Comparison of ENCODE assay signal across 8 cellular contexts in genomic region chr19:57830071-57830602, GRCh38. TPM values are rescaled to one million over a fixed set of nuclear protein-coding genes. Genes with fewer than 3 reads are reported as not detected.
A peak's percentile ranks its signal among the peaks of the same experiment; 100 is the strongest.
DNase-seq lines count a peak whose midpoint lies in the region; ATAC-seq and TF ChIP-seq lines count a peak whose summit lies in the region.

Gene ZNF587B, plus strand, starts transcription at chr19:57830299. Its CDS starts 230 bp downstream, at chr19:57830529.

- H3K27me3 Mint-ChIP-seq in Caco-2 (ENCODE audit: insufficient read depth, unreplicated experiment) = no peaks in the 10 kb centered on the region
- no peaks in the 10 kb centered on the region for H3K27me3 Mint-ChIP-seq in activated naive CD8-positive, alpha-beta T cell treated with anti-CD3 and anti-CD28 coated beads, Interleukin-2, amount 10 ng/mL, durations not matched to agents 7 days and 5 days

- intact Hi-C loops in Caco-2 (cut with micrococcal nuclease; ENCODE audit: unreplicated experiment) = no loop called here
- intact Hi-C loops in Right ventricle myocardium superior (cut with DNase I) = no loop called here

- peak within 1 kb of the TSS; percentile 34 for H3K4me3 Mint-ChIP-seq in Caco-2 (ENCODE audit: unreplicated experiment)
- H3K4me3 Mint-ChIP-seq in activated naive CD8-positive, alpha-beta T cell treated with anti-CD3 and anti-CD28 coated beads, Interleukin-2, amount 10 ng/mL, durations not matched to agents 7 days and 5 days = peak within 1 kb of the TSS; percentile 64

- POLR2A ChIA-PET in Caco-2 (lab: Charles Lee) = no interaction called here
- POLR2A ChIA-PET in activated naive CD8-positive, alpha-beta T cell treated with anti-CD3 and anti-CD28 coated beads, Interleukin-2, amount 10 ng/mL, durations not matched to agents 7 days and 5 days (lab: Charles Lee) = interaction anchor here (2.0 kb wide), 1 partner anchor 11 kb away, joined by 5 read pairs; no protein-coding TSS in a partner anchor

- H3K36me3 Mint-ChIP-seq in Caco-2 (ENCODE audit: insufficient read depth, unreplicated experiment) = peaks cover 72% of the 10 kb centered on the region
- peaks cover 32% of the 10 kb centered on the region for H3K36me3 Mint-ChIP-seq in activated naive CD8-positive, alpha-beta T cell treated with anti-CD3 and anti-CD28 coated beads, Interleukin-2, amount 10 ng/mL, durations not matched to agents 7 days and 5 days

- CTCF ChIA-PET in Caco-2 (lab: Charles Lee) = interaction anchor here (1.1 to 1.2 kb wide), 2 partner anchors 11 kb away, joined by 4 to 5 read pairs; no protein-coding TSS in a partner anchor

- H3K27me3 ChIP-seq in Caco-2 (replicated peaks; ENCODE audit: control insufficient read depth, insufficient read depth, low read length) (no peaks in the 10 kb centered on the region), neuron (ENCODE audit: insufficient read depth, low read length) (no peaks in the 10 kb centered on the region)

- H3K36me3 ChIP-seq in Caco-2 (ENCODE audit: control insufficient read depth, insufficient read depth, low read length) (no peaks in the 10 kb centered on the region), neuron (ENCODE audit: insufficient read depth, low read length) (peaks cover 11% of the 10 kb centered on the region)

- BruUV-seq in Caco-2 (replicated peaks; lab: Mats Ljungman, UMichigan) = no TSS peak

- peaks cover 36% of the 10 kb centered on the region for H3K4me1 Mint-ChIP-seq in Caco-2 (ENCODE audit: low read depth, unreplicated experiment)
- H3K4me1 Mint-ChIP-seq in activated naive CD8-positive, alpha-beta T cell treated with anti-CD3 and anti-CD28 coated beads, Interleukin-2, amount 10 ng/mL, durations not matched to agents 7 days and 5 days = peaks cover 10% of the 10 kb centered on the region

- DNase-seq in Caco-2 (peak; percentile 79 to 81), NCI-H226 (peak; percentile 61), Right ventricle myocardium superior (peak; percentile 86), SHP77 (lab: John Stamatoyannopoulos, UW) (no peak)
- peak; percentile 51 for DNase-seq in activated naive CD8-positive, alpha-beta T cell treated with anti-CD3 and anti-CD28 coated beads, Interleukin-2, amount 10 ng/mL, durations not matched to agents 7 days and 5 days

- peak; percentile 58 for ATAC-seq in activated naive CD8-positive, alpha-beta T cell treated with anti-CD3 and anti-CD28 coated beads, Interleukin-2, amount 10 ng/mL, durations not matched to agents 7 days and 5 days (ENCODE audit: low read depth)
- ATAC-seq in Right ventricle myocardium superior (ENCODE audit: poor library complexity) (peak; percentile 92), HG02642 (IDR thresholded peaks at IDR 0.05; ENCODE audit: poor library complexity, unreplicated experiment) (no peak), HG03159 (IDR thresholded peaks at IDR 0.05; ENCODE audit: unreplicated experiment) (no peak)

- H3K4me3 ChIP-seq in Caco-2 (ENCODE audit: low read depth, low read length) (0 out of 2 replicates have a peak within 1 kb of the TSS, but pooled peaks have one; percentile 2), neuron (ENCODE audit: low read length) (peak within 1 kb of the TSS; percentile 50)

- H3K27ac Mint-ChIP-seq in Caco-2 (ENCODE audit: unreplicated experiment) = peak within 1 kb of the TSS; percentile 77
- H3K27ac Mint-ChIP-seq in activated naive CD8-positive, alpha-beta T cell treated with anti-CD3 and anti-CD28 coated beads, Interleukin-2, amount 10 ng/mL, durations not matched to agents 7 days and 5 days = peak within 1 kb of the TSS; percentile 25

- H3K4me1 ChIP-seq in Caco-2 (peaks cover 40% of the 10 kb centered on the region), neuron (ENCODE audit: insufficient read depth, low read length) (no peaks in the 10 kb centered on the region)

- TF ChIP-seq CTCF in Caco-2 (IDR thresholded peaks at IDR 0.05; ENCODE audit: insufficient read depth in 1 of 2, low read depth in 1 of 2, low read length in 1 of 2, severe bottlenecking in 1 of 2, unreplicated experiment in 1 of 2) = peak; percentile 47 to 60

- no peaks in the 10 kb centered on the region for H3K9me3 Mint-ChIP-seq in Caco-2 (ENCODE audit: unreplicated experiment)
- H3K9me3 Mint-ChIP-seq in activated naive CD8-positive, alpha-beta T cell treated with anti-CD3 and anti-CD28 coated beads, Interleukin-2, amount 10 ng/mL, durations not matched to agents 7 days and 5 days = peaks cover 1% of the 10 kb centered on the region

- H2AFZ ChIP-seq in neuron (ENCODE audit: low read depth, low read length) = no peak within 1 kb of the TSS

- no peaks in the 10 kb centered on the region for H3K9me3 ChIP-seq in Caco-2
- peaks cover 8% of the 10 kb centered on the region for H3K9me3 ChIP-seq in neuron (ENCODE audit: low read length)

RNA-seq across cellular contexts. Expression of gene ZNF587B, which starts in this region (rescaled TPM):
- total RNA-seq in Caco-2 (2022) (32.5 and 35.4 TPM in 2 replicates), Right ventricle myocardium superior (6.3 TPM)
- total RNA-seq in activated naive CD8-positive, alpha-beta T cell treated with anti-CD3 and anti-CD28 coated beads, Interleukin-2, amount 10 ng/mL, durations not matched to agents 7 days and 5 days = 10 to 100 TPM; 19.1 to 21.0 TPM

Comparison
In these comparisons a context has a peak if more than half of its experiments do, and no peak if none do; other contexts are left out.
1. DNase-seq: peak in Caco-2 (2 of 2), NCI-H226 (single experiment), activated naive CD8-positive, alpha-beta T cell treated with anti-CD3 and anti-CD28 coated beads, Interleukin-2, amount 10 ng/mL, durations not matched to agents 7 days and 5 days (single experiment) and Right ventricle myocardium superior (single experiment); none in SHP77 (0 of 2).
2. ATAC-seq: peak in activated naive CD8-positive, alpha-beta T cell treated with anti-CD3 and anti-CD28 coated beads, Interleukin-2, amount 10 ng/mL, durations not matched to agents 7 days and 5 days (single experiment) and Right ventricle myocardium superior (single experiment); none in HG02642 (single experiment) and HG03159 (single experiment).